ENCODE assay signal across 1 cellular context in the genomic region with DNA sequence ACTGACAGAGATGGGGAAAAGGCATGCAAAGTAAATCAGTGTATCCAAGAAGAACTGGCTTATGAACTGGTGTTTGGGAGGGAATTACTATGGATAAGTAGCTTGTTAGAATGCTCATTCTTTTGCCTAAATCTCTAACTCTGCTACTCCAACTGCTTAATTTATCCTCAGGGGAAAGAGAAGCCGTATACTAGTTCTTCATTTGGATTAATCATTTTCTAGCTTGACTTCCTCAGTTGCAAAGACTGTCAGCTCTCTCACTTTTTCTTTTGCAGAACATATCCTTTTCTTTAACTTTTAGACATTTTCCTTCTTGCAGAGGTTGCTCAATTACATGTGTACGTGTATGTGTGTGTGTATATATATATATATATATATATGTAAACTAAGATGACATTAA.
TF ChIP-seq lines count a peak whose summit lies in the region.

No MANE protein-coding gene starts in this region.

TF ChIP-seq in GM12878, 131 proteins besides CTCF, POLR2A, EP300 and RAD21 (continued from another document):
- TF ChIP-seq, protein P1, sequence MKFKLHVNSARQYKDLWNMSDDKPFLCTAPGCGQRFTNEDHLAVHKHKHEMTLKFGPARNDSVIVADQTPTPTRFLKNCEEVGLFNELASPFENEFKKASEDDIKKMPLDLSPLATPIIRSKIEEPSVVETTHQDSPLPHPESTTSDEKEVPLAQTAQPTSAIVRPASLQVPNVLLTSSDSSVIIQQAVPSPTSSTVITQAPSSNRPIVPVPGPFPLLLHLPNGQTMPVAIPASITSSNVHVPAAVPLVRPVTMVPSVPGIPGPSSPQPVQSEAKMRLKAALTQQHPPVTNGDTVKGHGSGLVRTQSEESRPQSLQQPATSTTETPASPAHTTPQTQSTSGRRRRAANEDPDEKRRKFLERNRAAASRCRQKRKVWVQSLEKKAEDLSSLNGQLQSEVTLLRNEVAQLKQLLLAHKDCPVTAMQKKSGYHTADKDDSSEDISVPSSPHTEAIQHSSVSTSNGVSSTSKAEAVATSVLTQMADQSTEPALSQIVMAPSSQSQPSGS (IDR thresholded peaks at IDR 0.05; ENCODE audit: low read length): no peak
- TF ChIP-seq RUNX3 (IDR thresholded peaks at IDR 0.05; ENCODE audit: low read length) (no peak), KDM1A (IDR thresholded peaks at IDR 0.05; ENCODE audit: borderline replicate concordance) (no peak)
TF ChIP-seq in GM12878: peak in this region for 0.
